1 cellular context compared by ENCODE assay signal in the genomic region with DNA sequence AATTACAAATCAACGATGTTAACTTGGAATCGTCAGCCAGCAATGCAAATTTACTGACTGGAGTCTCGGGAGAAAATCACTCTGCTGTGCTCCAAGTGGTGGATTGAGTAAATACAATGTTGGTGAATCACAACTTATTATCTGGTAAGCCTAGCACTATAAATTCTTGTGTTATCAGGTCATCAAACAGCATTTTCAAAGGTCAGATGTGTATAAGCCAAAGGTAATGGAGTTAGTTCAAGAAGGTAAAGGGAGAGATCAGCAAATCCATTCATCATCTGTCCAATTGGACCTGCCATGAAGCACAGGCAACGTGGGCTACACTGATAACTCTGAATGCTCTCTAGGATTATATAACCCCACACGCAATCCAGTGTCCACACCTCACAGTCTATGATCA.
TF ChIP-seq lines count a peak whose summit lies in the region.

No MANE protein-coding gene starts in this region.

TF ChIP-seq in K562, 482 proteins besides CTCF, POLR2A, EP300 and RAD21 (continued from another document):
- TF ChIP-seq, protein P1, sequence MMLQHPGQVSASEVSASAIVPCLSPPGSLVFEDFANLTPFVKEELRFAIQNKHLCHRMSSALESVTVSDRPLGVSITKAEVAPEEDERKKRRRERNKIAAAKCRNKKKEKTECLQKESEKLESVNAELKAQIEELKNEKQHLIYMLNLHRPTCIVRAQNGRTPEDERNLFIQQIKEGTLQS (IDR thresholded peaks at IDR 0.05) = peak; percentile 22; the same call in 1 of the 2 replicates
- TF ChIP-seq, protein P1 (CRISPR knock-in tag; conservative IDR thresholded peaks at IDR 0.05) = no peak
- TF ChIP-seq TEAD4 (IDR thresholded peaks at IDR 0.05; ENCODE audit: low read length) = peak; percentile 83
- TF ChIP-seq TEAD4 (CRISPR knock-in tag; IDR thresholded peaks at IDR 0.05; ENCODE audit: borderline replicate concordance) = no peak
- peak; percentile 89 for TF ChIP-seq CBFA2T3 (IDR thresholded peaks at IDR 0.05)
- TF ChIP-seq FUS (optimal IDR thresholded peaks at IDR 0.05; ENCODE audit: low read depth, low read length) = no peak
- no peak for TF ChIP-seq NR2C1 (IDR thresholded peaks at IDR 0.05)
- 0 out of 2 replicates have a peak, but pooled peaks have one; percentile 32 for TF ChIP-seq NR2C1 (tag; IDR thresholded peaks at IDR 0.05)
- TF ChIP-seq, protein P2, sequence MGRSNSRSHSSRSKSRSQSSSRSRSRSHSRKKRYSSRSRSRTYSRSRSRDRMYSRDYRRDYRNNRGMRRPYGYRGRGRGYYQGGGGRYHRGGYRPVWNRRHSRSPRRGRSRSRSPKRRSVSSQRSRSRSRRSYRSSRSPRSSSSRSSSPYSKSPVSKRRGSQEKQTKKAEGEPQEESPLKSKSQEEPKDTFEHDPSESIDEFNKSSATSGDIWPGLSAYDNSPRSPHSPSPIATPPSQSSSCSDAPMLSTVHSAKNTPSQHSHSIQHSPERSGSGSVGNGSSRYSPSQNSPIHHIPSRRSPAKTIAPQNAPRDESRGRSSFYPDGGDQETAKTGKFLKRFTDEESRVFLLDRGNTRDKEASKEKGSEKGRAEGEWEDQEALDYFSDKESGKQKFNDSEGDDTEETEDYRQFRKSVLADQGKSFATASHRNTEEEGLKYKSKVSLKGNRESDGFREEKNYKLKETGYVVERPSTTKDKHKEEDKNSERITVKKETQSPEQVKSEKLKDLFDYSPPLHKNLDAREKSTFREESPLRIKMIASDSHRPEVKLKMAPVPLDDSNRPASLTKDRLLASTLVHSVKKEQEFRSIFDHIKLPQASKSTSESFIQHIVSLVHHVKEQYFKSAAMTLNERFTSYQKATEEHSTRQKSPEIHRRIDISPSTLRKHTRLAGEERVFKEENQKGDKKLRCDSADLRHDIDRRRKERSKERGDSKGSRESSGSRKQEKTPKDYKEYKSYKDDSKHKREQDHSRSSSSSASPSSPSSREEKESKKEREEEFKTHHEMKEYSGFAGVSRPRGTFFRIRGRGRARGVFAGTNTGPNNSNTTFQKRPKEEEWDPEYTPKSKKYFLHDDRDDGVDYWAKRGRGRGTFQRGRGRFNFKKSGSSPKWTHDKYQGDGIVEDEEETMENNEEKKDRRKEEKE (IDR thresholded peaks at IDR 0.05; ENCODE audit: borderline replicate concordance in 1 of 2, control insufficient read depth in 1 of 2, low read depth in 2 of 2, low read length in 1 of 2) = no peak
- TF ChIP-seq BRCA1 (IDR thresholded peaks at IDR 0.05) = no peak
- no peak for TF ChIP-seq BRCA1 (CRISPR knock-in tag; IDR thresholded peaks at IDR 0.05)
- peak; percentile 13; the same call in 1 of the 2 replicates for TF ChIP-seq JUND (IDR thresholded peaks at IDR 0.05; ENCODE audit: borderline replicate concordance, low read depth, low read length)
- TF ChIP-seq JUND (tag; IDR thresholded peaks at IDR 0.05; ENCODE audit: borderline replicate concordance, low read depth, low read length) = no peak
- peak; percentile 68 for TF ChIP-seq DPF2 (IDR thresholded peaks at IDR 0.05)
- TF ChIP-seq CBFA2T2 (conservative IDR thresholded peaks at IDR 0.05) = peak; percentile 75
- peak; percentile 53; the same call in 1 of the 2 replicates for TF ChIP-seq PML (IDR thresholded peaks at IDR 0.05; ENCODE audit: low read length)
- TF ChIP-seq, protein P3, sequence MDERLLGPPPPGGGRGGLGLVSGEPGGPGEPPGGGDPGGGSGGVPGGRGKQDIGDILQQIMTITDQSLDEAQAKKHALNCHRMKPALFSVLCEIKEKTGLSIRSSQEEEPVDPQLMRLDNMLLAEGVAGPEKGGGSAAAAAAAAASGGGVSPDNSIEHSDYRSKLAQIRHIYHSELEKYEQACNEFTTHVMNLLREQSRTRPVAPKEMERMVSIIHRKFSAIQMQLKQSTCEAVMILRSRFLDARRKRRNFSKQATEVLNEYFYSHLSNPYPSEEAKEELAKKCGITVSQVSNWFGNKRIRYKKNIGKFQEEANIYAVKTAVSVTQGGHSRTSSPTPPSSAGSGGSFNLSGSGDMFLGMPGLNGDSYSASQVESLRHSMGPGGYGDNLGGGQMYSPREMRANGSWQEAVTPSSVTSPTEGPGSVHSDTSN (CRISPR knock-in tag; IDR thresholded peaks at IDR 0.05; ENCODE audit: low read depth) = no peak
- TF ChIP-seq, protein P3 (tag; conservative IDR thresholded peaks at IDR 0.05; ENCODE audit: low read depth) = peak; percentile 76
- TF ChIP-seq CCNT2 (IDR thresholded peaks at IDR 0.05; ENCODE audit: borderline replicate concordance, extremely low read depth, insufficient read length, low read depth, low read length) = peak; percentile 40
- peak; percentile 77 for TF ChIP-seq ARID1B (IDR thresholded peaks at IDR 0.05)
- TF ChIP-seq TBL1XR1 (IDR thresholded peaks at IDR 0.05; ENCODE audit: low read length in 2 of 2) = peak in 1 of 2 experiments; percentile 16; a peak in 1 of 4 replicates
- TF ChIP-seq, protein P4, sequence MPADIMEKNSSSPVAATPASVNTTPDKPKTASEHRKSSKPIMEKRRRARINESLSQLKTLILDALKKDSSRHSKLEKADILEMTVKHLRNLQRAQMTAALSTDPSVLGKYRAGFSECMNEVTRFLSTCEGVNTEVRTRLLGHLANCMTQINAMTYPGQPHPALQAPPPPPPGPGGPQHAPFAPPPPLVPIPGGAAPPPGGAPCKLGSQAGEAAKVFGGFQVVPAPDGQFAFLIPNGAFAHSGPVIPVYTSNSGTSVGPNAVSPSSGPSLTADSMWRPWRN (IDR thresholded peaks at IDR 0.05; ENCODE audit: low read depth) = 0 out of 2 replicates have a peak, but pooled peaks have one; percentile 53
- 0 out of 2 replicates have a peak, but pooled peaks have one; percentile 27 for TF ChIP-seq FOSL1 (tag; conservative IDR thresholded peaks at IDR 0.05)
- TF ChIP-seq MTA2 (IDR thresholded peaks at IDR 0.05; ENCODE audit: low read depth) = peak; percentile 52; the same call in 1 of the 2 replicates
- peak; percentile 18; the same call in 1 of the 2 replicates for TF ChIP-seq SOX6 (IDR thresholded peaks at IDR 0.05)
- TF ChIP-seq MED1 (CRISPR knock-in tag; IDR thresholded peaks at IDR 0.05; ENCODE audit: borderline replicate concordance) = no peak
- TF ChIP-seq KDM1A (IDR thresholded peaks at IDR 0.05) = peak; percentile 84 to 87; a peak in 3 of 4 replicates
- TF ChIP-seq HDAC2 (IDR thresholded peaks at IDR 0.05) = peak; percentile 46; the same call in 1 of the 2 replicates
- peak in 1 of 2 experiments; percentile 72; a peak in 2 of 4 replicates for TF ChIP-seq RCOR1 (IDR thresholded peaks at IDR 0.05; ENCODE audit: borderline replicate concordance in 1 of 2, low read depth in 2 of 2, low read length in 2 of 2)
